Comparison of ENCODE assay signal across 5 cellular contexts in the genomic region with DNA sequence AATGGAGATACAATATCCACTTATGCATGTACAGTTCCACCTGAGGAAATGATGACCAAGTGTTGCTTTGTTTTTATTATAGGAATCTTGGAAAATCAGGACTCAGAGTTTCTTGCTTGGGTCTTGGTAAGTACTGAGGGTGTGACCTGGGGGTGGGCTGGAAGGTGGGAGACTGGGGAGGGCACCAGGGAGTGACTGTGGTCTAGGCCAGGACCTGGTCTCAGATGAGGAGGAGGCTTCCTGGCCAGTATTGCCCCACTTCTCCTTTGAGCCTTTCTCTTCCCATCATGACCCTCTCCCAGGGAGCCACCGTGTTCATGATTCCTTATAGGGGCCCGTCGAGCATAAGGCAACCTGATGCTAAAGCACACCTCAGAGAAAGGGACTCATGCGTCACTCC.
"Had no signal": no experiment of that assay in that cellular context is flagged by ENCODE, and none has a peak within 500 bp of the region (broad histone marks: within the 10 kb centered on the region; RNA-seq: fewer than 3 reads in every experiment).

No MANE protein-coding gene starts in this region.

- H3K27ac ChIP-seq: HL-60 had no signal

- H3K4me3 ChIP-seq: K562 had no signal

- H3K4me3 Mint-ChIP-seq: IgD-negative memory B cell had no signal

- H3K27ac Mint-ChIP-seq: IgD-negative memory B cell had no signal

- H3K36me3 Mint-ChIP-seq: IgD-negative memory B cell had no signal

- ATAC-seq: HepG2, K562 had no signal

- DNase-seq: IMR-90 had no signal
